12 cellular contexts compared by ENCODE assay signal in genomic region chr20:53855733-53856132, GRCh38.
DNase-seq lines count a peak whose midpoint lies in the region; ATAC-seq and TF ChIP-seq lines count a peak whose summit lies in the region.
"Had no signal": no experiment of that assay in that cellular context is flagged by ENCODE, and none has a peak within 500 bp of the region (broad histone marks: within the 10 kb centered on the region; RNA-seq: fewer than 3 reads in every experiment).

No MANE protein-coding gene starts in this region.

- H3K79me2 ChIP-seq in osteoblast (ENCODE audit: insufficient read depth, low read length) = no peaks in the 10 kb centered on the region

- peaks cover 10% of the 10 kb centered on the region for H3K4me1 ChIP-seq in osteoblast (ENCODE audit: insufficient read depth, low read length)
- H3K4me1 ChIP-seq: SJSA1 had no signal

- H3K9me3 ChIP-seq in KOPT-K1 (ENCODE audit: insufficient read depth, low read length, poor library complexity, severe bottlenecking) (no peaks in the 10 kb centered on the region), osteoblast (ENCODE audit: low read depth, low read length) (no peaks in the 10 kb centered on the region)
- H3K9me3 ChIP-seq: SJSA1 had no signal

- no peaks in the 10 kb centered on the region for H3K27me3 Mint-ChIP-seq in central memory CD8-positive, alpha-beta T cell

- no peak for ATAC-seq in central memory CD8-positive, alpha-beta T cell (replicated peaks; ENCODE audit: extremely low read depth, poor library complexity, severe bottlenecking)
- no peak for ATAC-seq in HG03469 (IDR thresholded peaks at IDR 0.05; ENCODE audit: unreplicated experiment)

- H3K4me1 Mint-ChIP-seq in central memory CD8-positive, alpha-beta T cell = peaks cover 15% of the 10 kb centered on the region

- no peak for TF ChIP-seq CTCF in osteoblast (IDR thresholded peaks at IDR 0.05; ENCODE audit: extremely low read depth, low read depth, low read length)

- no peaks in the 10 kb centered on the region for H3K9me3 Mint-ChIP-seq in central memory CD8-positive, alpha-beta T cell

- H3K36me3 ChIP-seq in KOPT-K1 (ENCODE audit: insufficient read depth, low read length) (no peaks in the 10 kb centered on the region), osteoblast (ENCODE audit: insufficient read depth, low read length) (no peaks in the 10 kb centered on the region)
- H3K36me3 ChIP-seq: SJSA1 had no signal

- peak overlapping the region; percentile 69 for H3K27ac Mint-ChIP-seq in central memory CD8-positive, alpha-beta T cell (ENCODE audit: low read depth)

- H3K4me3 Mint-ChIP-seq in central memory CD8-positive, alpha-beta T cell = no peak overlapping the region

- H3K4me3 ChIP-seq in osteoblast (ENCODE audit: insufficient read depth, low read length) = no peak overlapping the region
- H3K4me3 ChIP-seq: SJSA1 had no signal

- peak; percentile 22 for DNase-seq in SKM-1 treated with dmso at 0.1 percent for 144 hours (lab: John Stamatoyannopoulos, UW; ENCODE audit: unreplicated experiment)
- no peak for DNase-seq in SKM-1 (lab: John Stamatoyannopoulos, UW; ENCODE audit: unreplicated experiment)
- DNase-seq in central memory CD8-positive, alpha-beta T cell (ENCODE audit: low spot score in 2 of 2) = no peak
- DNase-seq in osteoblast (ENCODE audit: insufficient read length, low spot score, missing footprints) = no peak
- no peak for DNase-seq in glomerular visceral epithelial cell (ENCODE audit: extremely low spot score)
- DNase-seq in NCI-H2081 (lab: John Stamatoyannopoulos, UW) = no peak
- DNase-seq: activated CD8-positive, alpha-beta memory T cell treated with anti-CD3 and anti-CD28 coated beads, Interleukin-2, amount 50 U/mL, for 48 hours; central memory CD4-positive, alpha-beta T cell; foreskin melanocyte had no signal

- H3K36me3 Mint-ChIP-seq in central memory CD8-positive, alpha-beta T cell (ENCODE audit: insufficient read depth) = peaks cover 4% of the 10 kb centered on the region

- peak overlapping the region; percentile 74 for H2AFZ ChIP-seq in osteoblast (ENCODE audit: low read length)

- no peaks in the 10 kb centered on the region for H3K27me3 ChIP-seq in osteoblast (ENCODE audit: insufficient read depth, low read length)
- H3K27me3 ChIP-seq: SJSA1 had no signal

- H3K4me2 ChIP-seq in osteoblast (ENCODE audit: insufficient read depth, low read length) = no peak overlapping the region

- no peaks in the 10 kb centered on the region for H4K20me1 ChIP-seq in osteoblast (ENCODE audit: insufficient read depth, low read length)

- peak overlapping the region; percentile 18 for H3K27ac ChIP-seq in KOPT-K1 (ENCODE audit: low read depth, low read length, poor library complexity, severe bottlenecking)
- H3K27ac ChIP-seq in osteoblast (ENCODE audit: low read depth, low read length) = no peak overlapping the region
- H3K27ac ChIP-seq: SJSA1 had no signal
